In genomic region chr2:176138526-176139169, GRCh38 we compare ENCODE assay signal across 12 cellular contexts. TPM values are rescaled to one million over a fixed set of nuclear protein-coding genes. Genes with fewer than 3 reads are reported as not detected.
DNase-seq lines count a peak whose midpoint lies in the region; ATAC-seq and TF ChIP-seq lines count a peak whose summit lies in the region.
"Had no signal": no experiment of that assay in that cellular context is flagged by ENCODE, and none has a peak within 500 bp of the region (broad histone marks: within the 10 kb centered on the region; RNA-seq: fewer than 3 reads in every experiment).

No MANE protein-coding gene starts in this region.

- DNase-seq in activated CD4-positive, alpha-beta T cell treated with anti-CD3 and anti-CD28 coated beads for 36 hours = no peak
- no peak for DNase-seq in activated CD4-positive, alpha-beta T cell treated with anti-CD3 and anti-CD28 coated beads, Interleukin-2, amount 10 ng/mL, durations not matched to agents 7 days and 5 days
- DNase-seq in activated B cell treated with CpG ODN at 0.5 μM for 24 hours (no peak), medulla oblongata (ENCODE audit: extremely low spot score) (peak; percentile 38), KG1 (lab: John Stamatoyannopoulos, UW) (no peak), sciatic nerve (ENCODE audit: low spot score) (no peak)
- DNase-seq in activated CD4-positive, alpha-beta memory T cell treated with anti-CD3 and anti-CD28 coated beads for 36 hours = no peak
- DNase-seq: NCI-H1092, T-helper 17 cell had no signal

- intact Hi-C loops in activated CD4-positive, alpha-beta T cell treated with anti-CD3 and anti-CD28 coated beads for 36 hours (cut with DNase I, micrococcal nuclease) = loop anchor here in 1 of 2 experiments (5.0 kb wide), 1 partner anchor 34 kb away; no protein-coding TSS in a partner anchor
- intact Hi-C loops in activated B cell treated with CpG ODN at 0.5 μM for 24 hours (cut with micrococcal nuclease) (loop anchor here (10.0 kb wide), 1 partner anchor 1804 kb away; the partner anchor contains the start of gene SP9), sciatic nerve (cut with DNase I) (loop anchor here (5.0 kb wide), 1 partner anchor 414 kb away; no protein-coding TSS in a partner anchor)
- intact Hi-C loops in activated CD4-positive, alpha-beta memory T cell treated with anti-CD3 and anti-CD28 coated beads for 36 hours (cut with micrococcal nuclease) = loop anchor here (10.0 kb wide), 1 partner anchor 1804 kb away; the partner anchor contains the start of gene SP9

- POLR2A ChIA-PET in activated CD4-positive, alpha-beta T cell treated with anti-CD3 and anti-CD28 coated beads for 36 hours (lab: Charles Lee) = no interaction called here
- POLR2A ChIA-PET in activated CD4-positive, alpha-beta T cell treated with anti-CD3 and anti-CD28 coated beads, Interleukin-2, amount 10 ng/mL, durations not matched to agents 7 days and 5 days (lab: Charles Lee) = no interaction called here
- POLR2A ChIA-PET in activated B cell treated with CpG ODN at 0.5 μM for 24 hours (lab: Charles Lee) = no interaction called here
- POLR2A ChIA-PET in activated CD4-positive, alpha-beta memory T cell treated with anti-CD3 and anti-CD28 coated beads for 36 hours (lab: Charles Lee) = no interaction called here

- H3K36me3 Mint-ChIP-seq in activated CD4-positive, alpha-beta T cell treated with anti-CD3 and anti-CD28 coated beads for 36 hours (ENCODE audit: low read depth) = no peaks in the 10 kb centered on the region
- peaks cover 4% of the 10 kb centered on the region for H3K36me3 Mint-ChIP-seq in activated CD4-positive, alpha-beta T cell treated with anti-CD3 and anti-CD28 coated beads, Interleukin-2, amount 10 ng/mL, durations not matched to agents 7 days and 5 days (ENCODE audit: low read depth)
- no peaks in the 10 kb centered on the region for H3K36me3 Mint-ChIP-seq in activated B cell treated with CpG ODN at 0.5 μM for 24 hours (ENCODE audit: low read depth)
- H3K36me3 Mint-ChIP-seq in activated CD4-positive, alpha-beta memory T cell treated with anti-CD3 and anti-CD28 coated beads for 36 hours = peaks cover 12% of the 10 kb centered on the region

- peak overlapping the region; percentile 24 for H3K4me3 Mint-ChIP-seq in activated CD4-positive, alpha-beta T cell treated with anti-CD3 and anti-CD28 coated beads for 36 hours
- H3K4me3 Mint-ChIP-seq in activated CD4-positive, alpha-beta T cell treated with anti-CD3 and anti-CD28 coated beads, Interleukin-2, amount 10 ng/mL, durations not matched to agents 7 days and 5 days = no peak overlapping the region
- H3K4me3 Mint-ChIP-seq in activated B cell treated with CpG ODN at 0.5 μM for 24 hours = no peak overlapping the region
- no peak overlapping the region for H3K4me3 Mint-ChIP-seq in activated CD4-positive, alpha-beta memory T cell treated with anti-CD3 and anti-CD28 coated beads for 36 hours
- H3K4me3 Mint-ChIP-seq: T-helper 17 cell had no signal

- peaks cover 20% of the 10 kb centered on the region for H3K4me1 ChIP-seq in stomach smooth muscle (ENCODE audit: control insufficient read depth, insufficient read depth, low read length)

- H3K27me3 Mint-ChIP-seq in activated CD4-positive, alpha-beta T cell treated with anti-CD3 and anti-CD28 coated beads for 36 hours = peaks cover 79% of the 10 kb centered on the region
- H3K27me3 Mint-ChIP-seq in activated CD4-positive, alpha-beta T cell treated with anti-CD3 and anti-CD28 coated beads, Interleukin-2, amount 10 ng/mL, durations not matched to agents 7 days and 5 days = peaks cover 82% of the 10 kb centered on the region
- peaks cover 79% of the 10 kb centered on the region for H3K27me3 Mint-ChIP-seq in activated B cell treated with CpG ODN at 0.5 μM for 24 hours
- H3K27me3 Mint-ChIP-seq in activated CD4-positive, alpha-beta memory T cell treated with anti-CD3 and anti-CD28 coated beads for 36 hours = peaks cover 76% of the 10 kb centered on the region

- ATAC-seq in activated CD4-positive, alpha-beta T cell treated with anti-CD3 and anti-CD28 coated beads for 36 hours = no peak
- ATAC-seq in activated B cell treated with CpG ODN at 0.5 μM for 24 hours (ENCODE audit: low read depth) (no peak), sciatic nerve (no peak)
- ATAC-seq: T-helper 17 cell had no signal

- CTCF ChIA-PET in activated CD4-positive, alpha-beta T cell treated with anti-CD3 and anti-CD28 coated beads for 36 hours (lab: Charles Lee) = interaction anchor here (0.6 to 3.7 kb wide), 10 partner anchors 12 to 1010 kb away, joined by 3 to 59 read pairs (median 4); no protein-coding TSS in a partner anchor
- CTCF ChIA-PET in activated CD4-positive, alpha-beta T cell treated with anti-CD3 and anti-CD28 coated beads, Interleukin-2, amount 10 ng/mL, durations not matched to agents 7 days and 5 days (lab: Charles Lee) = interaction anchor here (1.2 to 3.6 kb wide), 5 partner anchors 10 to 1806 kb away, joined by 3 to 22 read pairs (median 3); no protein-coding TSS in a partner anchor
- CTCF ChIA-PET in activated B cell treated with CpG ODN at 0.5 μM for 24 hours (lab: Charles Lee) = interaction anchor here (1.6 kb wide), 1 partner anchor 11 kb away, joined by 9 read pairs; no protein-coding TSS in a partner anchor
- CTCF ChIA-PET in activated CD4-positive, alpha-beta memory T cell treated with anti-CD3 and anti-CD28 coated beads for 36 hours (lab: Charles Lee) = interaction anchor here (0.7 to 10.6 kb wide), 3 partner anchors 11 to 513 kb away, joined by 3 to 108 read pairs (median 16); no protein-coding TSS in a partner anchor

- H3K27ac ChIP-seq in stomach smooth muscle (ENCODE audit: low read length) = peak overlapping the region; percentile 18
- H3K27ac ChIP-seq: right atrium auricular region had no signal

- H3K9ac ChIP-seq in stomach smooth muscle (ENCODE audit: low read length in 2 of 2) = no peak overlapping the region

- no peak overlapping the region for H3K27ac Mint-ChIP-seq in activated CD4-positive, alpha-beta T cell treated with anti-CD3 and anti-CD28 coated beads for 36 hours
- H3K27ac Mint-ChIP-seq in activated CD4-positive, alpha-beta T cell treated with anti-CD3 and anti-CD28 coated beads, Interleukin-2, amount 10 ng/mL, durations not matched to agents 7 days and 5 days = no peak overlapping the region
- H3K27ac Mint-ChIP-seq in activated B cell treated with CpG ODN at 0.5 μM for 24 hours = peak overlapping the region; percentile 32
- no peak overlapping the region for H3K27ac Mint-ChIP-seq in activated CD4-positive, alpha-beta memory T cell treated with anti-CD3 and anti-CD28 coated beads for 36 hours
- H3K27ac Mint-ChIP-seq: T-helper 17 cell had no signal

- H3K9me3 ChIP-seq in stomach smooth muscle (ENCODE audit: control insufficient read depth in 2 of 2, low read length in 2 of 2) = no peaks in the 10 kb centered on the region
- H3K9me3 ChIP-seq: right atrium auricular region had no signal

- peaks cover 21% of the 10 kb centered on the region for H3K4me1 Mint-ChIP-seq in activated CD4-positive, alpha-beta T cell treated with anti-CD3 and anti-CD28 coated beads for 36 hours
- H3K4me1 Mint-ChIP-seq in activated CD4-positive, alpha-beta T cell treated with anti-CD3 and anti-CD28 coated beads, Interleukin-2, amount 10 ng/mL, durations not matched to agents 7 days and 5 days = peaks cover 30% of the 10 kb centered on the region
- H3K4me1 Mint-ChIP-seq in activated B cell treated with CpG ODN at 0.5 μM for 24 hours = peaks cover 22% of the 10 kb centered on the region
- H3K4me1 Mint-ChIP-seq in activated CD4-positive, alpha-beta memory T cell treated with anti-CD3 and anti-CD28 coated beads for 36 hours (ENCODE audit: low read depth) = peaks cover 19% of the 10 kb centered on the region

- TF ChIP-seq CTCF in activated B cell treated with CpG ODN at 0.5 μM for 24 hours (IDR thresholded peaks at IDR 0.05) = no peak

- H3K36me3 ChIP-seq in stomach smooth muscle (ENCODE audit: control insufficient read depth in 2 of 2, insufficient read depth in 2 of 2, low read length in 2 of 2) = no peaks in the 10 kb centered on the region
- H3K36me3 ChIP-seq: right atrium auricular region had no signal

- peaks cover 3% of the 10 kb centered on the region for H3K9me3 Mint-ChIP-seq in activated CD4-positive, alpha-beta T cell treated with anti-CD3 and anti-CD28 coated beads for 36 hours (ENCODE audit: low read depth)
- no peaks in the 10 kb centered on the region for H3K9me3 Mint-ChIP-seq in activated CD4-positive, alpha-beta T cell treated with anti-CD3 and anti-CD28 coated beads, Interleukin-2, amount 10 ng/mL, durations not matched to agents 7 days and 5 days
- H3K9me3 Mint-ChIP-seq in activated B cell treated with CpG ODN at 0.5 μM for 24 hours = peaks cover 7% of the 10 kb centered on the region
- H3K9me3 Mint-ChIP-seq in activated CD4-positive, alpha-beta memory T cell treated with anti-CD3 and anti-CD28 coated beads for 36 hours = peaks cover 4% of the 10 kb centered on the region

- H3K4me3 ChIP-seq in stomach smooth muscle (ENCODE audit: low read length in 2 of 2) = peak overlapping the region in 1 of 2 donors; percentile 22

- H3K27me3 ChIP-seq in stomach smooth muscle (ENCODE audit: control insufficient read depth in 1 of 2, insufficient read depth in 2 of 2, low read length in 2 of 2) = peaks cover 73 to 83% of the 10 kb centered on the region in 2 donors

RNA-seq across cellular contexts. Expression of gene HOXD8, which starts 9.1 kb away (rescaled TPM):
- total RNA-seq in activated CD4-positive, alpha-beta T cell treated with anti-CD3 and anti-CD28 coated beads for 36 hours = not detected
- not detected for total RNA-seq in activated CD4-positive, alpha-beta T cell treated with anti-CD3 and anti-CD28 coated beads, Interleukin-2, amount 10 ng/mL, durations not matched to agents 7 days and 5 days
- total RNA-seq in activated B cell treated with CpG ODN at 0.5 μM for 24 hours = not detected in 2 replicates
- not detected for total RNA-seq in activated CD4-positive, alpha-beta memory T cell treated with anti-CD3 and anti-CD28 coated beads for 36 hours
- 11.9 TPM for total RNA-seq in sciatic nerve
- total RNA-seq: T-helper 17 cell had no signal

RNA-seq across cellular contexts. Expression of gene HOXD4, which starts 12.7 kb away (rescaled TPM):
- total RNA-seq in activated CD4-positive, alpha-beta T cell treated with anti-CD3 and anti-CD28 coated beads for 36 hours = not detected
- not detected for total RNA-seq in activated CD4-positive, alpha-beta T cell treated with anti-CD3 and anti-CD28 coated beads, Interleukin-2, amount 10 ng/mL, durations not matched to agents 7 days and 5 days
- total RNA-seq in activated B cell treated with CpG ODN at 0.5 μM for 24 hours (not detected in 2 replicates), sciatic nerve (6.8 TPM)
- not detected for total RNA-seq in activated CD4-positive, alpha-beta memory T cell treated with anti-CD3 and anti-CD28 coated beads for 36 hours
- total RNA-seq: liver, T-helper 17 cell had no signal

RNA-seq across cellular contexts. Expression of gene HOXD9, which starts 16.1 kb away (rescaled TPM):
- total RNA-seq in activated CD4-positive, alpha-beta T cell treated with anti-CD3 and anti-CD28 coated beads for 36 hours = not detected
- total RNA-seq in activated CD4-positive, alpha-beta T cell treated with anti-CD3 and anti-CD28 coated beads, Interleukin-2, amount 10 ng/mL, durations not matched to agents 7 days and 5 days = not detected
- not detected in 2 replicates for total RNA-seq in activated B cell treated with CpG ODN at 0.5 μM for 24 hours
- not detected for total RNA-seq in activated CD4-positive, alpha-beta memory T cell treated with anti-CD3 and anti-CD28 coated beads for 36 hours
- total RNA-seq in sciatic nerve = 4.9 TPM
- total RNA-seq: liver, T-helper 17 cell had no signal

RNA-seq across cellular contexts. Expression of gene HOXD3, which starts 18.5 kb away (rescaled TPM):
- not detected for total RNA-seq in activated CD4-positive, alpha-beta T cell treated with anti-CD3 and anti-CD28 coated beads for 36 hours
- total RNA-seq in activated CD4-positive, alpha-beta T cell treated with anti-CD3 and anti-CD28 coated beads, Interleukin-2, amount 10 ng/mL, durations not matched to agents 7 days and 5 days = not detected
- total RNA-seq in activated B cell treated with CpG ODN at 0.5 μM for 24 hours (not detected in 2 replicates), sciatic nerve (9.8 TPM)
- not detected for total RNA-seq in activated CD4-positive, alpha-beta memory T cell treated with anti-CD3 and anti-CD28 coated beads for 36 hours
- total RNA-seq: liver, right atrium auricular region, T-helper 17 cell had no signal

RNA-seq across cellular contexts. Expression of gene HOXD10, which starts 22.1 kb away (rescaled TPM):
- not detected for total RNA-seq in activated CD4-positive, alpha-beta T cell treated with anti-CD3 and anti-CD28 coated beads for 36 hours
- total RNA-seq in activated CD4-positive, alpha-beta T cell treated with anti-CD3 and anti-CD28 coated beads, Interleukin-2, amount 10 ng/mL, durations not matched to agents 7 days and 5 days = not detected
- total RNA-seq in activated B cell treated with CpG ODN at 0.5 μM for 24 hours (not detected in 2 replicates), sciatic nerve (1.9 TPM)
- not detected for total RNA-seq in activated CD4-positive, alpha-beta memory T cell treated with anti-CD3 and anti-CD28 coated beads for 36 hours
- total RNA-seq: liver, right atrium auricular region, T-helper 17 cell had no signal

Comparison
In these comparisons a context has a peak if more than half of its experiments do, and no peak if none do; other contexts are left out.
1. RNA of gene HOXD8, which starts 9.1 kb away (total RNA-seq): 11.9 TPM in sciatic nerve (single experiment); not detected in activated CD4-positive, alpha-beta T cell treated with anti-CD3 and anti-CD28 coated beads for 36 hours, not detected in activated CD4-positive, alpha-beta T cell treated with anti-CD3 and anti-CD28 coated beads, Interleukin-2, amount 10 ng/mL, durations not matched to agents 7 days and 5 days, not detected in activated B cell treated with CpG ODN at 0.5 μM for 24 hours and not detected in activated CD4-positive, alpha-beta memory T cell treated with anti-CD3 and anti-CD28 coated beads for 36 hours; every median in the first group is over 10 times any median in the second.